Comparison of ENCODE assay signal across 22 cellular contexts in genomic region chr2:187482796-187483195, GRCh38. TPM values are rescaled to one million over a fixed set of nuclear protein-coding genes. Genes with fewer than 3 reads are reported as not detected.
A peak's percentile ranks its signal among the peaks of the same experiment; 100 is the strongest.
DNase-seq lines count a peak whose midpoint lies in the region; ATAC-seq and TF ChIP-seq lines count a peak whose summit lies in the region.
"Had no signal": no experiment of that assay in that cellular context is flagged by ENCODE, and none has a peak within 500 bp of the region (broad histone marks: within the 10 kb centered on the region; RNA-seq: fewer than 3 reads in every experiment).

No MANE protein-coding gene starts in this region.

- H3K56ac ChIP-seq in H9 (ENCODE audit: insufficient read length, low read depth, low read length), result no peak overlapping the region

- TF ChIP-seq CTCF in liver (IDR thresholded peaks at IDR 0.05; ENCODE audit: low read depth, low read length, missing input control) (no peak), H9 (conservative IDR thresholded peaks at IDR 0.05) (no peak), RWPE1 (conservative IDR thresholded peaks at IDR 0.05; ENCODE audit: low read depth) (no peak)

- no peaks in the 10 kb centered on the region for H3K27me3 ChIP-seq in liver (ENCODE audit: control insufficient read depth in 4 of 4, insufficient read depth in 4 of 4, low read length in 3 of 4)
- H3K27me3 ChIP-seq in H9 (ENCODE audit: insufficient read depth, low read length), result no peaks in the 10 kb centered on the region
- H3K27me3 ChIP-seq: thyroid gland had no signal

- no peak overlapping the region for H3K14ac ChIP-seq in H9 (ENCODE audit: insufficient read depth, low read length)

- no peaks in the 10 kb centered on the region for H3K23me2 ChIP-seq in H9 (ENCODE audit: insufficient read length, low read depth, low read length, poor library complexity, severe bottlenecking)

- H3K9me3 ChIP-seq in liver (ENCODE audit: control insufficient read depth in 4 of 4, low read length in 3 of 4) (no peaks in the 10 kb centered on the region), H9 (ENCODE audit: control insufficient read depth, low read depth, low read length) (no peaks in the 10 kb centered on the region)
- H3K9me3 ChIP-seq: thyroid gland had no signal

- POLR2A ChIA-PET in RWPE1 (lab: Yijun Ruan, JAX; ENCODE audit: low non-redundant PET), result no interaction called here

- no peak for DNase-seq in H9
- DNase-seq in RWPE1 (ENCODE audit: low spot score), result no peak
- DNase-seq in 8988T, result no peak
- DNase-seq in pons (ENCODE audit: low spot score), result no peak
- DNase-seq: activated CD4-positive, alpha-beta memory T cell treated with anti-CD3 and anti-CD28 coated beads for 36 hours; activated T-cell treated with anti-CD3 and anti-CD28 coated beads, Interleukin-2, amount 50 U/mL, for 4 hours; Calu3; foreskin melanocyte; H7; Karpas-422; left cardiac atrium; NCI-H1105; NCI-H82; thyroid gland had no signal

- H3K36me3 Mint-ChIP-seq in H9 (ENCODE audit: insufficient read depth in 1 of 3, low read depth in 3 of 3), result no peaks in the 10 kb centered on the region
- H3K36me3 Mint-ChIP-seq: activated CD4-positive, alpha-beta memory T cell treated with anti-CD3 and anti-CD28 coated beads for 36 hours; activated naive CD4-positive, alpha-beta T cell treated with anti-CD3 and anti-CD28 coated beads, Interleukin-2, amount 50 U/mL, for 24 hours; stimulated activated memory B cell treated with anti-CD40 and anti-IgM and Interleukin-4, amounts not matched to agents 10 μg/mL and 1 μg/mL and 100 μg/mL, for 72 hours had no signal

- no peak overlapping the region for H4K8ac ChIP-seq in H9 (replicated peaks; ENCODE audit: insufficient read length, low read depth, low read length)

- H3K79me2 ChIP-seq in H9 (ENCODE audit: insufficient read depth, low read length), result no peaks in the 10 kb centered on the region

- no peak overlapping the region for H3K27ac Mint-ChIP-seq in H9
- H3K27ac Mint-ChIP-seq: activated CD4-positive, alpha-beta memory T cell treated with anti-CD3 and anti-CD28 coated beads for 36 hours; activated naive CD4-positive, alpha-beta T cell treated with anti-CD3 and anti-CD28 coated beads, Interleukin-2, amount 50 U/mL, for 24 hours; stimulated activated memory B cell treated with anti-CD40 and anti-IgM and Interleukin-4, amounts not matched to agents 10 μg/mL and 1 μg/mL and 100 μg/mL, for 72 hours had no signal

- H3K27ac ChIP-seq in liver (ENCODE audit: low read depth in 1 of 2, low read length in 2 of 2), result peak overlapping the region in 1 of 2 donors; percentile 12
- H3K27ac ChIP-seq in H9 (ENCODE audit: insufficient read length, low read depth, low read length), result no peak overlapping the region
- H3K27ac ChIP-seq in RWPE1, result no peak overlapping the region
- H3K27ac ChIP-seq: coronary artery, thyroid gland, VCaP had no signal

- H4K5ac ChIP-seq in H9 (ENCODE audit: insufficient read length, low read depth, low read length), result no peak overlapping the region

- CTCF ChIA-PET in RWPE1 (lab: Yijun Ruan, JAX), result no interaction called here

- WGBS in liver, result 37% methylated on average over 5 of the region's 5 CpGs
- no CpG with 5 or more reads among the region's 5 CpGs for WGBS in H9 (ENCODE audit: extremely low coverage, insufficient read length, low lambda C conversion rate)

- TF ChIP-seq RAD21 in liver (IDR thresholded peaks at IDR 0.05), result no peak

- no peak overlapping the region for H3K23ac ChIP-seq in H9 (ENCODE audit: insufficient read length, low read depth, low read length)

- H3K4me3 ChIP-seq in liver (ENCODE audit: low read depth in 1 of 3, low read length in 3 of 3), result no peak overlapping the region
- H3K4me3 ChIP-seq: coronary artery, thyroid gland had no signal

- no peak overlapping the region for H2BK12ac ChIP-seq in H9 (ENCODE audit: insufficient read length, low read depth, low read length)

- no peaks in the 10 kb centered on the region for H3K27me3 Mint-ChIP-seq in H9 (ENCODE audit: low read depth)
- H3K27me3 Mint-ChIP-seq: activated CD4-positive, alpha-beta memory T cell treated with anti-CD3 and anti-CD28 coated beads for 36 hours; activated naive CD4-positive, alpha-beta T cell treated with anti-CD3 and anti-CD28 coated beads, Interleukin-2, amount 50 U/mL, for 24 hours; stimulated activated memory B cell treated with anti-CD40 and anti-IgM and Interleukin-4, amounts not matched to agents 10 μg/mL and 1 μg/mL and 100 μg/mL, for 72 hours had no signal

- no peak overlapping the region for H2BK15ac ChIP-seq in H9 (ENCODE audit: low read depth, low read length)

- H3K4me3 Mint-ChIP-seq in H9, result no peak overlapping the region
- H3K4me3 Mint-ChIP-seq: activated CD4-positive, alpha-beta memory T cell treated with anti-CD3 and anti-CD28 coated beads for 36 hours; activated naive CD4-positive, alpha-beta T cell treated with anti-CD3 and anti-CD28 coated beads, Interleukin-2, amount 50 U/mL, for 24 hours; activated T-cell treated with anti-CD3 and anti-CD28 coated beads, Interleukin-2, amount 50 U/mL, for 4 hours; stimulated activated memory B cell treated with anti-CD40 and anti-IgM and Interleukin-4, amounts not matched to agents 10 μg/mL and 1 μg/mL and 100 μg/mL, for 72 hours had no signal

- H3K9me3 Mint-ChIP-seq in H9, result no peaks in the 10 kb centered on the region
- H3K9me3 Mint-ChIP-seq: activated CD4-positive, alpha-beta memory T cell treated with anti-CD3 and anti-CD28 coated beads for 36 hours; activated naive CD4-positive, alpha-beta T cell treated with anti-CD3 and anti-CD28 coated beads, Interleukin-2, amount 50 U/mL, for 24 hours; activated T-cell treated with anti-CD3 and anti-CD28 coated beads, Interleukin-2, amount 50 U/mL, for 4 hours; stimulated activated memory B cell treated with anti-CD40 and anti-IgM and Interleukin-4, amounts not matched to agents 10 μg/mL and 1 μg/mL and 100 μg/mL, for 72 hours had no signal

- no peak overlapping the region for H3T11ph ChIP-seq in H9 (ENCODE audit: low read length)

- peaks cover 0 to 35% (median 19%) of the 10 kb centered on the region in 4 donors for H3K36me3 ChIP-seq in liver (ENCODE audit: control insufficient read depth in 4 of 4, insufficient read depth in 3 of 4, low read depth in 1 of 4, low read length in 3 of 4)
- H3K36me3 ChIP-seq: thyroid gland had no signal

- no peaks in the 10 kb centered on the region for H4K20me1 ChIP-seq in H9 (ENCODE audit: control insufficient read depth, insufficient read depth, insufficient read length)

- ATAC-seq in GM18870 (IDR thresholded peaks at IDR 0.05; ENCODE audit: unreplicated experiment) (peak; percentile 82), GM21526 (IDR thresholded peaks at IDR 0.05; ENCODE audit: low FRiP score, unreplicated experiment) (peak; percentile 61), HG03103 (IDR thresholded peaks at IDR 0.05; ENCODE audit: low read depth, unreplicated experiment) (peak; percentile 89)
- ATAC-seq: activated T-cell treated with anti-CD3 and anti-CD28 coated beads, Interleukin-2, amount 50 U/mL, for 4 hours; left cardiac atrium; stimulated activated memory B cell treated with anti-CD40 and anti-IgM and Interleukin-4, amounts not matched to agents 10 μg/mL and 1 μg/mL and 100 μg/mL, for 72 hours had no signal

- H2BK5ac ChIP-seq in H9 (ENCODE audit: insufficient read length, low read length), result no peak overlapping the region

- no peak overlapping the region for H3K18ac ChIP-seq in H9 (ENCODE audit: insufficient read length, low read depth, low read length)

- H3K4me1 Mint-ChIP-seq in H9, result no peaks in the 10 kb centered on the region
- H3K4me1 Mint-ChIP-seq: activated naive CD4-positive, alpha-beta T cell treated with anti-CD3 and anti-CD28 coated beads, Interleukin-2, amount 50 U/mL, for 24 hours; stimulated activated memory B cell treated with anti-CD40 and anti-IgM and Interleukin-4, amounts not matched to agents 10 μg/mL and 1 μg/mL and 100 μg/mL, for 72 hours had no signal

- no peak overlapping the region for H2BK120ac ChIP-seq in H9 (ENCODE audit: low read depth, low read length, poor library complexity, severe bottlenecking)

- no peaks in the 10 kb centered on the region for H3K79me1 ChIP-seq in H9 (ENCODE audit: insufficient read depth, low read depth, low read length, poor library complexity, severe bottlenecking)

- H2AK5ac ChIP-seq in H9 (ENCODE audit: insufficient read length, low read length), result no peak overlapping the region

- no peak overlapping the region for H3K4me2 ChIP-seq in H9 (ENCODE audit: insufficient read depth, insufficient read length, low read length)

- H4K91ac ChIP-seq in H9 (ENCODE audit: insufficient read length, low read depth, low read length), result no peak overlapping the region

- H3K4ac ChIP-seq in H9 (ENCODE audit: low read depth, low read length), result no peak overlapping the region

- H3K9ac ChIP-seq in liver (ENCODE audit: low read depth in 1 of 2, low read length in 2 of 2) (no peak overlapping the region), H9 (ENCODE audit: extremely low read depth, insufficient read length, low read length) (no peak overlapping the region)

- H3K4me1 ChIP-seq in liver (ENCODE audit: control insufficient read depth in 4 of 4, insufficient read depth in 4 of 4, low read length in 3 of 4) (peaks cover 0 to 4% (median 4%) of the 10 kb centered on the region in 4 donors), H9 (ENCODE audit: insufficient read depth, low read length) (no peaks in the 10 kb centered on the region)
- H3K4me1 ChIP-seq: thyroid gland had no signal

- no peak overlapping the region for H2AFZ ChIP-seq in H9 (ENCODE audit: low read length)

- no peak overlapping the region for H2BK20ac ChIP-seq in H9 (ENCODE audit: low read depth, low read length, poor library complexity, severe bottlenecking)

TF ChIP-seq in liver, 16 proteins besides CTCF, POLR2A, EP300 and RAD21:
- no peak for TF ChIP-seq GABPA (IDR thresholded peaks at IDR 0.05 in 1 of 2, conservative IDR thresholded peaks at IDR 0.05 in 1 of 2)
- peak; percentile 33 for TF ChIP-seq MAX (IDR thresholded peaks at IDR 0.05)

RNA-seq across cellular contexts. Expression of gene CALCRL, which starts 34.7 kb away (rescaled TPM):
- total RNA-seq in liver (10 to 100 TPM; 10.5 to 14.8 TPM), H9 (2021) (1.4 and 1.7 TPM in 2 replicates)
- polyA plus RNA-seq in liver, result 1 to 10 TPM; 4.1 to 8.4 TPM
